ENCODE assay signal across 8 cellular contexts in genomic region chr2:96832751-96833507, GRCh38. TPM values are rescaled to one million over a fixed set of nuclear protein-coding genes. Genes with fewer than 3 reads are reported as not detected.
DNase-seq lines count a peak whose midpoint lies in the region; ATAC-seq and TF ChIP-seq lines count a peak whose summit lies in the region.

No MANE protein-coding gene starts in this region.

- no peak for ATAC-seq in effector memory CD8-positive, alpha-beta T cell (replicated peaks)
- ATAC-seq in GM19463 (IDR thresholded peaks at IDR 0.05; ENCODE audit: unreplicated experiment): no peak
- no peak for ATAC-seq in HG03457 (IDR thresholded peaks at IDR 0.05; ENCODE audit: unreplicated experiment)

- no peaks in the 10 kb centered on the region for H3K9me3 ChIP-seq in ES-I3 (ENCODE audit: control insufficient read depth, insufficient read depth, low read length)

- H3K27ac Mint-ChIP-seq in effector memory CD8-positive, alpha-beta T cell: peak overlapping the region in 1 of 2 donors; percentile 70

- H3K27me3 Mint-ChIP-seq in effector memory CD8-positive, alpha-beta T cell: no peaks in the 10 kb centered on the region

- intact Hi-C loops in posterior vena cava (cut with DNase I): no loop called here

- peaks cover 3 to 9% of the 10 kb centered on the region in 2 donors for H3K4me1 Mint-ChIP-seq in effector memory CD8-positive, alpha-beta T cell (ENCODE audit: low read depth in 2 of 2)

- peaks cover 70% of the 10 kb centered on the region for H3K36me3 Mint-ChIP-seq in effector memory CD8-positive, alpha-beta T cell (ENCODE audit: insufficient read depth)

- TF ChIP-seq CTCF in foreskin fibroblast (IDR thresholded peaks at IDR 0.05; ENCODE audit: low read depth, low read length): no peak

- H3K4me3 Mint-ChIP-seq in effector memory CD8-positive, alpha-beta T cell: no peak overlapping the region

- H3K9ac ChIP-seq in ES-I3 (ENCODE audit: low read depth, low read length): peak overlapping the region; percentile 38; the same call in 1 of the 2 replicates

- no peaks in the 10 kb centered on the region for H3K9me3 Mint-ChIP-seq in effector memory CD8-positive, alpha-beta T cell

- DNase-seq in NCI-H510A (lab: John Stamatoyannopoulos, UW): peak; percentile 90
- peak; percentile 76 to 89 for DNase-seq in foreskin fibroblast
- DNase-seq in posterior vena cava (ENCODE audit: low spot score): peak; percentile 91
- no peak for DNase-seq in effector memory CD8-positive, alpha-beta T cell
- DNase-seq in RPMI8226: no peak

- H3K36me3 ChIP-seq in ES-I3 (ENCODE audit: insufficient read depth, low read length): peaks cover 4% of the 10 kb centered on the region

- H3K4me3 ChIP-seq in foreskin fibroblast (ENCODE audit: low read depth in 1 of 2, low read length in 2 of 2): no peak overlapping the region

- H3K4me1 ChIP-seq in ES-I3 (ENCODE audit: insufficient read depth, low read length): peaks cover 7% of the 10 kb centered on the region; the same call in 1 of the 2 replicates

RNA-seq across cellular contexts. Expression of gene ANKRD23, which starts 10.9 kb away (rescaled TPM):
- total RNA-seq in posterior vena cava: 1 to 10 TPM; 2.9 to 4.3 TPM

RNA-seq across cellular contexts. Expression of gene CNNM3, which starts 16.9 kb away (rescaled TPM):
- total RNA-seq in posterior vena cava: 1 to 10 TPM; 6.2 to 8.0 TPM

RNA-seq across cellular contexts. Expression of gene ANKRD39, which starts 24.9 kb away (rescaled TPM):
- 10 to 100 TPM; 12.1 to 12.4 TPM for total RNA-seq in posterior vena cava

RNA-seq across cellular contexts. Expression of gene SEMA4C, which starts 37.0 kb away (rescaled TPM):
- total RNA-seq in posterior vena cava: 10 to 100 TPM; 35.0 to 41.6 TPM

Comparison
In these comparisons a context has a peak if more than half of its experiments do, and no peak if none do; other contexts are left out.
1. DNase-seq: peak in NCI-H510A (single experiment), foreskin fibroblast (2 of 2) and posterior vena cava (single experiment); none in effector memory CD8-positive, alpha-beta T cell (0 of 3) and RPMI8226 (single experiment).